ENCODE assay signal across 10 cellular contexts in genomic region chr2:64359176-64359891, GRCh38.
DNase-seq lines count a peak whose midpoint lies in the region; ATAC-seq and TF ChIP-seq lines count a peak whose summit lies in the region.
"Had no signal": no experiment of that assay in that cellular context is flagged by ENCODE, and none has a peak within 500 bp of the region (broad histone marks: within the 10 kb centered on the region; RNA-seq: fewer than 3 reads in every experiment).

No MANE protein-coding gene starts in this region.

- CTCF ChIA-PET in CD4-positive, alpha-beta T cell (lab: Charles Lee) = no interaction called here

- TF ChIP-seq POLR2A in breast epithelium (IDR thresholded peaks at IDR 0.05) = no peak

- H3K9me3 Mint-ChIP-seq in stimulated activated naive B cell treated with anti-CD40 and anti-IgM and Interleukin-4, amounts not matched to agents 10 μg/mL and 1 μg/mL and 100 μg/mL, for 72 hours = no peaks in the 10 kb centered on the region
- no peaks in the 10 kb centered on the region for H3K9me3 Mint-ChIP-seq in CD4-positive, alpha-beta T cell
- H3K9me3 Mint-ChIP-seq: activated naive CD4-positive, alpha-beta T cell treated with anti-CD3 and anti-CD28 coated beads, Interleukin-2, amount 10 ng/mL, durations not matched to agents 7 days and 5 days; T-helper 1 cell treated with Interleukin-12 subunit alpha and Interleukin-12 subunit beta and Interleukin-4 antibody, amounts not matched to agents 30 μg/mL and 1 μg/mL, for 36 hours had no signal

- POLR2A ChIA-PET in CD4-positive, alpha-beta T cell (lab: Charles Lee) = no interaction called here

- intact Hi-C loops in breast epithelium (cut with DNase I; ENCODE audit: low total_unique reads) = no loop called here
- intact Hi-C loops in CD4-positive, alpha-beta T cell (cut with DNase I, micrococcal nuclease) = no loop called here

- ATAC-seq in GM19438 (IDR thresholded peaks at IDR 0.05; ENCODE audit: low read depth, unreplicated experiment) = peak; percentile 52
- peak; percentile 28 for ATAC-seq in HG03066 (IDR thresholded peaks at IDR 0.05; ENCODE audit: low read depth, unreplicated experiment)
- peak; percentile 13 to 40 for ATAC-seq in stimulated activated naive B cell treated with anti-CD40 and anti-IgM and Interleukin-4, amounts not matched to agents 10 μg/mL and 1 μg/mL and 100 μg/mL, for 72 hours (replicated peaks)
- no peak for ATAC-seq in left lobe of liver
- no peak for ATAC-seq in CD4-positive, alpha-beta T cell (ENCODE audit: poor library complexity)
- ATAC-seq in HG03139 (IDR thresholded peaks at IDR 0.05; ENCODE audit: unreplicated experiment) = no peak

- DNase-seq in breast epithelium (ENCODE audit: low spot score in 2 of 2) (no peak), left lobe of liver (ENCODE audit: low spot score) (no peak), foreskin melanocyte (no peak)
- DNase-seq in stimulated activated naive B cell treated with anti-CD40 and anti-IgM and Interleukin-4, amounts not matched to agents 10 μg/mL and 1 μg/mL and 100 μg/mL, for 72 hours = no peak
- no peak for DNase-seq in CD4-positive, alpha-beta T cell

- no peaks in the 10 kb centered on the region for H3K27me3 ChIP-seq in breast epithelium
- H3K27me3 ChIP-seq in CD4-positive, alpha-beta T cell (ENCODE audit: control insufficient read depth, insufficient read depth, low read length) = no peaks in the 10 kb centered on the region

- no peaks in the 10 kb centered on the region for H3K36me3 Mint-ChIP-seq in stimulated activated naive B cell treated with anti-CD40 and anti-IgM and Interleukin-4, amounts not matched to agents 10 μg/mL and 1 μg/mL and 100 μg/mL, for 72 hours
- H3K36me3 Mint-ChIP-seq in CD4-positive, alpha-beta T cell (ENCODE audit: low read depth) = no peaks in the 10 kb centered on the region
- H3K36me3 Mint-ChIP-seq: activated naive CD4-positive, alpha-beta T cell treated with anti-CD3 and anti-CD28 coated beads, Interleukin-2, amount 10 ng/mL, durations not matched to agents 7 days and 5 days had no signal

- H3K4me1 ChIP-seq in breast epithelium = peaks cover 0 to 11% of the 10 kb centered on the region in 2 donors

- no peaks in the 10 kb centered on the region for H3K9me3 ChIP-seq in breast epithelium
- no peaks in the 10 kb centered on the region for H3K9me3 ChIP-seq in CD4-positive, alpha-beta T cell (ENCODE audit: control insufficient read depth, low read length)

- H3K27ac ChIP-seq in breast epithelium = peak overlapping the region; percentile 83 to 90
- H3K27ac ChIP-seq in CD4-positive, alpha-beta T cell (ENCODE audit: low read depth, low read length) = no peak overlapping the region

- H3K27me3 Mint-ChIP-seq in stimulated activated naive B cell treated with anti-CD40 and anti-IgM and Interleukin-4, amounts not matched to agents 10 μg/mL and 1 μg/mL and 100 μg/mL, for 72 hours = peaks cover 29 to 48% of the 10 kb centered on the region in 2 donors
- peaks cover 34% of the 10 kb centered on the region for H3K27me3 Mint-ChIP-seq in CD4-positive, alpha-beta T cell

- H3K4me3 Mint-ChIP-seq in stimulated activated naive B cell treated with anti-CD40 and anti-IgM and Interleukin-4, amounts not matched to agents 10 μg/mL and 1 μg/mL and 100 μg/mL, for 72 hours = peak overlapping the region in 1 of 2 donors; percentile 49
- no peak overlapping the region for H3K4me3 Mint-ChIP-seq in CD4-positive, alpha-beta T cell
- H3K4me3 Mint-ChIP-seq: activated naive CD4-positive, alpha-beta T cell treated with anti-CD3 and anti-CD28 coated beads, Interleukin-2, amount 10 ng/mL, durations not matched to agents 7 days and 5 days; T-helper 1 cell treated with Interleukin-12 subunit alpha and Interleukin-12 subunit beta and Interleukin-4 antibody, amounts not matched to agents 30 μg/mL and 1 μg/mL, for 36 hours had no signal

- peak overlapping the region in 1 of 3 donors; percentile 4 for H3K4me3 ChIP-seq in breast epithelium

- no peaks in the 10 kb centered on the region for H3K36me3 ChIP-seq in breast epithelium

- H3K27ac Mint-ChIP-seq in stimulated activated naive B cell treated with anti-CD40 and anti-IgM and Interleukin-4, amounts not matched to agents 10 μg/mL and 1 μg/mL and 100 μg/mL, for 72 hours = no peak overlapping the region
- no peak overlapping the region for H3K27ac Mint-ChIP-seq in CD4-positive, alpha-beta T cell
- H3K27ac Mint-ChIP-seq: activated naive CD4-positive, alpha-beta T cell treated with anti-CD3 and anti-CD28 coated beads, Interleukin-2, amount 10 ng/mL, durations not matched to agents 7 days and 5 days; T-helper 1 cell treated with Interleukin-12 subunit alpha and Interleukin-12 subunit beta and Interleukin-4 antibody, amounts not matched to agents 30 μg/mL and 1 μg/mL, for 36 hours had no signal

- no peak for TF ChIP-seq CTCF in breast epithelium (IDR thresholded peaks at IDR 0.05)
- no peak for TF ChIP-seq CTCF in CD4-positive, alpha-beta T cell (IDR thresholded peaks at IDR 0.05)

- peaks cover 7 to 9% of the 10 kb centered on the region in 2 donors for H3K4me1 Mint-ChIP-seq in stimulated activated naive B cell treated with anti-CD40 and anti-IgM and Interleukin-4, amounts not matched to agents 10 μg/mL and 1 μg/mL and 100 μg/mL, for 72 hours
- H3K4me1 Mint-ChIP-seq in CD4-positive, alpha-beta T cell (ENCODE audit: low read depth) = no peaks in the 10 kb centered on the region

Comparison
In these comparisons a context has a peak if more than half of its experiments do, and no peak if none do; other contexts are left out.
1. ATAC-seq: peak in GM19438 (single experiment), HG03066 (single experiment) and stimulated activated naive B cell treated with anti-CD40 and anti-IgM and Interleukin-4, amounts not matched to agents 10 μg/mL and 1 μg/mL and 100 μg/mL, for 72 hours (2 of 2); none in left lobe of liver (single experiment), CD4-positive, alpha-beta T cell (single experiment) and HG03139 (single experiment).